1 cellular context compared by ENCODE assay signal in genomic region chr16:87657621-87658192, GRCh38.
TF ChIP-seq lines count a peak whose summit lies in the region.

No MANE protein-coding gene starts in this region.

TF ChIP-seq in K562, 482 proteins besides CTCF, POLR2A, EP300 and RAD21 (continued from another document and continues in another):
- TF ChIP-seq MGA (IDR thresholded peaks at IDR 0.05) (0 out of 2 replicates have a peak, but pooled peaks have one; percentile 12), SREBF1 (IDR thresholded peaks at IDR 0.05; ENCODE audit: borderline replicate concordance, low read depth, low read length) (0 out of 2 replicates have a peak, but pooled peaks have one; percentile 48), ZBTB7A (IDR thresholded peaks at IDR 0.05; ENCODE audit: borderline replicate concordance, control insufficient read depth, low read depth, low read length) (no peak), PHTF2 (CRISPR knock-in tag; IDR thresholded peaks at IDR 0.05) (no peak), KLF10 (CRISPR knock-in tag; IDR thresholded peaks at IDR 0.05) (no peak), ZNF655 (CRISPR knock-in tag; IDR thresholded peaks at IDR 0.05) (no peak), CHD1 (IDR thresholded peaks at IDR 0.05; ENCODE audit: low read length) (no peak), ELF1 (tag; IDR thresholded peaks at IDR 0.05) (no peak), DPF2 (IDR thresholded peaks at IDR 0.05) (no peak), EZH2 (IDR thresholded peaks at IDR 0.05; ENCODE audit: borderline replicate concordance, low read depth, low read length) (no peak), FOXK1 (CRISPR knock-in tag; IDR thresholded peaks at IDR 0.05; ENCODE audit: borderline replicate concordance) (no peak), TCFL5 (CRISPR knock-in tag; conservative IDR thresholded peaks at IDR 0.05) (no peak), NFE2L1 (tag; IDR thresholded peaks at IDR 0.05; ENCODE audit: borderline replicate concordance, low read depth) (no peak), HSF4 (CRISPR knock-in tag; IDR thresholded peaks at IDR 0.05; ENCODE audit: borderline replicate concordance) (no peak), YY1 (IDR thresholded peaks at IDR 0.05; ENCODE audit: borderline replicate concordance in 1 of 3, control insufficient read depth in 1 of 3, extremely low read depth in 1 of 3, insufficient read depth in 3 of 3, insufficient read length in 1 of 3, insufficient replicate concordance in 2 of 3, low read depth in 1 of 3, low read length in 2 of 3) (peak; percentile 20 to 51 (median 27)), ZNF133 (CRISPR knock-in tag; IDR thresholded peaks at IDR 0.05) (no peak), ZNF232 (CRISPR knock-in tag; IDR thresholded peaks at IDR 0.05) (no peak), ARID2 (IDR thresholded peaks at IDR 0.05) (no peak), MLX (CRISPR knock-in tag; conservative IDR thresholded peaks at IDR 0.05) (no peak), ZNF77 (CRISPR knock-in tag; IDR thresholded peaks at IDR 0.05) (no peak), ZNF212 (CRISPR knock-in tag; IDR thresholded peaks at IDR 0.05) (no peak), CBFA2T3 (IDR thresholded peaks at IDR 0.05) (no peak), MYBL2 (IDR thresholded peaks at IDR 0.05; ENCODE audit: low read depth) (no peak), MYBL2 (CRISPR knock-in tag; IDR thresholded peaks at IDR 0.05; ENCODE audit: borderline replicate concordance) (no peak)
- TF ChIP-seq, protein P1, sequence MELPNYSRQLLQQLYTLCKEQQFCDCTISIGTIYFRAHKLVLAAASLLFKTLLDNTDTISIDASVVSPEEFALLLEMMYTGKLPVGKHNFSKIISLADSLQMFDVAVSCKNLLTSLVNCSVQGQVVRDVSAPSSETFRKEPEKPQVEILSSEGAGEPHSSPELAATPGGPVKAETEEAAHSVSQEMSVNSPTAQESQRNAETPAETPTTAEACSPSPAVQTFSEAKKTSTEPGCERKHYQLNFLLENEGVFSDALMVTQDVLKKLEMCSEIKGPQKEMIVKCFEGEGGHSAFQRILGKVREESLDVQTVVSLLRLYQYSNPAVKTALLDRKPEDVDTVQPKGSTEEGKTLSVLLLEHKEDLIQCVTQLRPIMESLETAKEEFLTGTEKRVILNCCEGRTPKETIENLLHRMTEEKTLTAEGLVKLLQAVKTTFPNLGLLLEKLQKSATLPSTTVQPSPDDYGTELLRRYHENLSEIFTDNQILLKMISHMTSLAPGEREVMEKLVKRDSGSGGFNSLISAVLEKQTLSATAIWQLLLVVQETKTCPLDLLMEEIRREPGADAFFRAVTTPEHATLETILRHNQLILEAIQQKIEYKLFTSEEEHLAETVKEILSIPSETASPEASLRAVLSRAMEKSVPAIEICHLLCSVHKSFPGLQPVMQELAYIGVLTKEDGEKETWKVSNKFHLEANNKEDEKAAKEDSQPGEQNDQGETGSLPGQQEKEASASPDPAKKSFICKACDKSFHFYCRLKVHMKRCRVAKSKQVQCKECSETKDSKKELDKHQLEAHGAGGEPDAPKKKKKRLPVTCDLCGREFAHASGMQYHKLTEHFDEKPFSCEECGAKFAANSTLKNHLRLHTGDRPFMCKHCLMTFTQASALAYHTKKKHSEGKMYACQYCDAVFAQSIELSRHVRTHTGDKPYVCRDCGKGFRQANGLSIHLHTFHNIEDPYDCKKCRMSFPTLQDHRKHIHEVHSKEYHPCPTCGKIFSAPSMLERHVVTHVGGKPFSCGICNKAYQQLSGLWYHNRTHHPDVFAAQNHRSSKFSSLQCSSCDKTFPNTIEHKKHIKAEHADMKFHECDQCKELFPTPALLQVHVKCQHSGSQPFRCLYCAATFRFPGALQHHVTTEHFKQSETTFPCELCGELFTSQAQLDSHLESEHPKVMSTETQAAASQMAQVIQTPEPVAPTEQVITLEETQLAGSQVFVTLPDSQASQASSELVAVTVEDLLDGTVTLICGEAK (IDR thresholded peaks at IDR 0.05) = no peak
- TF ChIP-seq, protein P1 (CRISPR knock-in tag; IDR thresholded peaks at IDR 0.05) = no peak
- TF ChIP-seq, protein P2, sequence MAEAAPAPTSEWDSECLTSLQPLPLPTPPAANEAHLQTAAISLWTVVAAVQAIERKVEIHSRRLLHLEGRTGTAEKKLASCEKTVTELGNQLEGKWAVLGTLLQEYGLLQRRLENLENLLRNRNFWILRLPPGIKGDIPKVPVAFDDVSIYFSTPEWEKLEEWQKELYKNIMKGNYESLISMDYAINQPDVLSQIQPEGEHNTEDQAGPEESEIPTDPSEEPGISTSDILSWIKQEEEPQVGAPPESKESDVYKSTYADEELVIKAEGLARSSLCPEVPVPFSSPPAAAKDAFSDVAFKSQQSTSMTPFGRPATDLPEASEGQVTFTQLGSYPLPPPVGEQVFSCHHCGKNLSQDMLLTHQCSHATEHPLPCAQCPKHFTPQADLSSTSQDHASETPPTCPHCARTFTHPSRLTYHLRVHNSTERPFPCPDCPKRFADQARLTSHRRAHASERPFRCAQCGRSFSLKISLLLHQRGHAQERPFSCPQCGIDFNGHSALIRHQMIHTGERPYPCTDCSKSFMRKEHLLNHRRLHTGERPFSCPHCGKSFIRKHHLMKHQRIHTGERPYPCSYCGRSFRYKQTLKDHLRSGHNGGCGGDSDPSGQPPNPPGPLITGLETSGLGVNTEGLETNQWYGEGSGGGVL (CRISPR knock-in tag; IDR thresholded peaks at IDR 0.05) = no peak
- TF ChIP-seq, protein P3, sequence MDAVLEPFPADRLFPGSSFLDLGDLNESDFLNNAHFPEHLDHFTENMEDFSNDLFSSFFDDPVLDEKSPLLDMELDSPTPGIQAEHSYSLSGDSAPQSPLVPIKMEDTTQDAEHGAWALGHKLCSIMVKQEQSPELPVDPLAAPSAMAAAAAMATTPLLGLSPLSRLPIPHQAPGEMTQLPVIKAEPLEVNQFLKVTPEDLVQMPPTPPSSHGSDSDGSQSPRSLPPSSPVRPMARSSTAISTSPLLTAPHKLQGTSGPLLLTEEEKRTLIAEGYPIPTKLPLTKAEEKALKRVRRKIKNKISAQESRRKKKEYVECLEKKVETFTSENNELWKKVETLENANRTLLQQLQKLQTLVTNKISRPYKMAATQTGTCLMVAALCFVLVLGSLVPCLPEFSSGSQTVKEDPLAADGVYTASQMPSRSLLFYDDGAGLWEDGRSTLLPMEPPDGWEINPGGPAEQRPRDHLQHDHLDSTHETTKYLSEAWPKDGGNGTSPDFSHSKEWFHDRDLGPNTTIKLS (IDR thresholded peaks at IDR 0.05; ENCODE audit: borderline replicate concordance, low read depth) = no peak; the same call in 1 of the 2 replicates
